In genomic region chr2:235834781-235835180, GRCh38 we compare ENCODE assay signal across 22 cellular contexts.
"Had no signal": no experiment of that assay in that cellular context is flagged by ENCODE, and none has a peak within 500 bp of the region (broad histone marks: within the 10 kb centered on the region; RNA-seq: fewer than 3 reads in every experiment).

No MANE protein-coding gene starts in this region.

- H3K9me3 ChIP-seq: SK-N-SH had no signal

- ATAC-seq: K562, Panc1, PC-3 had no signal

- H3K4me3 ChIP-seq: K562 had no signal

- H3K27ac ChIP-seq: HL-60, KMS-11, RWPE1 had no signal

- H3K4me2 ChIP-seq: KMS-11, SK-N-SH had no signal

- DNase-seq: Kasumi-1, MM.1S, MV-4-11, NCI-H1048, NCI-H1105, NCI-H1417 treated with DMSO at 0.1 percent for 48 hours, NCI-H146, NCI-H1694 treated with DMSO at 0.1 percent for 48 hours, NCI-H1930, NCI-H2081, NCI-H2107, NCI-H2227 treated with DMSO at 0.1 percent for 48 hours, NCI-H524, NCI-H774, PC-3, SHP77, SK-N-SH had no signal

- H3K9me2 ChIP-seq: SK-N-SH had no signal
